10 cellular contexts compared by ENCODE assay signal in genomic region chr7:101232141-101232821, GRCh38. TPM values are rescaled to one million over a fixed set of nuclear protein-coding genes. Genes with fewer than 3 reads are reported as not detected.
DNase-seq lines count a peak whose midpoint lies in the region; ATAC-seq and TF ChIP-seq lines count a peak whose summit lies in the region.
"Had no signal": no experiment of that assay in that cellular context is flagged by ENCODE, and none has a peak within 500 bp of the region (broad histone marks: within the 10 kb centered on the region; RNA-seq: fewer than 3 reads in every experiment).

No MANE protein-coding gene starts in this region.

- H3K27me3 Mint-ChIP-seq in activated naive CD8-positive, alpha-beta T cell treated with anti-CD3 and anti-CD28 coated beads, Interleukin-2, amount 50 U/mL, for 24 hours: no peaks in the 10 kb centered on the region
- no peaks in the 10 kb centered on the region for H3K27me3 Mint-ChIP-seq in activated naive CD8-positive, alpha-beta T cell treated with anti-CD3 and anti-CD28 coated beads for 36 hours
- no peaks in the 10 kb centered on the region for H3K27me3 Mint-ChIP-seq in chondrocyte (ENCODE audit: low read depth)
- H3K27me3 Mint-ChIP-seq in CD4-positive, alpha-beta T cell: no peaks in the 10 kb centered on the region

- no peaks in the 10 kb centered on the region for H3K4me1 Mint-ChIP-seq in activated naive CD8-positive, alpha-beta T cell treated with anti-CD3 and anti-CD28 coated beads, Interleukin-2, amount 50 U/mL, for 24 hours
- no peaks in the 10 kb centered on the region for H3K4me1 Mint-ChIP-seq in activated naive CD8-positive, alpha-beta T cell treated with anti-CD3 and anti-CD28 coated beads for 36 hours
- H3K4me1 Mint-ChIP-seq in chondrocyte (ENCODE audit: low read depth): peaks cover 5% of the 10 kb centered on the region
- peaks cover 5% of the 10 kb centered on the region for H3K4me1 Mint-ChIP-seq in CD4-positive, alpha-beta T cell (ENCODE audit: low read depth)

- H3K9me3 ChIP-seq in right lobe of liver (no peaks in the 10 kb centered on the region), vagina (no peaks in the 10 kb centered on the region), MG63 (no peaks in the 10 kb centered on the region)
- H3K9me3 ChIP-seq in CD4-positive, alpha-beta T cell (ENCODE audit: control insufficient read depth, low read length): no peaks in the 10 kb centered on the region

- no peak overlapping the region for H3K27ac Mint-ChIP-seq in activated naive CD8-positive, alpha-beta T cell treated with anti-CD3 and anti-CD28 coated beads, Interleukin-2, amount 50 U/mL, for 24 hours
- H3K27ac Mint-ChIP-seq in activated naive CD8-positive, alpha-beta T cell treated with anti-CD3 and anti-CD28 coated beads for 36 hours: no peak overlapping the region
- H3K27ac Mint-ChIP-seq in chondrocyte (ENCODE audit: unreplicated experiment): peak overlapping the region; percentile 75
- H3K27ac Mint-ChIP-seq in CD4-positive, alpha-beta T cell: no peak overlapping the region

- POLR2A ChIA-PET in CD4-positive, alpha-beta T cell (lab: Charles Lee): no interaction called here

- H3K4me1 ChIP-seq in right lobe of liver (peaks cover 0 to 36% (median 14%) of the 10 kb centered on the region in 4 donors), vagina (peaks cover 27% of the 10 kb centered on the region)

- intact Hi-C loops in right lobe of liver (cut with DNase I): no loop called here
- intact Hi-C loops in vagina (cut with DNase I): no loop called here
- intact Hi-C loops in CD4-positive, alpha-beta T cell (cut with DNase I, micrococcal nuclease): no loop called here

- CTCF ChIA-PET in CD4-positive, alpha-beta T cell (lab: Charles Lee): no interaction called here

- H3K4me3 ChIP-seq in right lobe of liver: peak overlapping the region; percentile 25 to 50 (median 31)
- peak overlapping the region; percentile 18 to 28 for H3K4me3 ChIP-seq in vagina
- no peak overlapping the region for H3K4me3 ChIP-seq in MG63

- WGBS in right lobe of liver (ENCODE audit: insufficient coverage, low coverage, low lambda C conversion rate, missing lambda C conversion rate): 40% methylated on average over 1 of the region's 51 CpGs

- ATAC-seq in activated naive CD8-positive, alpha-beta T cell treated with anti-CD3 and anti-CD28 coated beads, Interleukin-2, amount 50 U/mL, for 24 hours: peak; percentile 3
- ATAC-seq in right lobe of liver: peak; percentile 56 to 75 (median 65)
- ATAC-seq in CD4-positive, alpha-beta T cell (ENCODE audit: poor library complexity): no peak

- H3K27me3 ChIP-seq in right lobe of liver (no peaks in the 10 kb centered on the region), vagina (no peaks in the 10 kb centered on the region), MG63 (no peaks in the 10 kb centered on the region)
- H3K27me3 ChIP-seq in CD4-positive, alpha-beta T cell (ENCODE audit: control insufficient read depth, insufficient read depth, low read length): no peaks in the 10 kb centered on the region

- no peaks in the 10 kb centered on the region for H3K9me3 Mint-ChIP-seq in activated naive CD8-positive, alpha-beta T cell treated with anti-CD3 and anti-CD28 coated beads, Interleukin-2, amount 50 U/mL, for 24 hours
- H3K9me3 Mint-ChIP-seq in activated naive CD8-positive, alpha-beta T cell treated with anti-CD3 and anti-CD28 coated beads for 36 hours: no peaks in the 10 kb centered on the region
- no peaks in the 10 kb centered on the region for H3K9me3 Mint-ChIP-seq in chondrocyte (ENCODE audit: low read depth)
- no peaks in the 10 kb centered on the region for H3K9me3 Mint-ChIP-seq in CD4-positive, alpha-beta T cell

- TF ChIP-seq POLR2A in right lobe of liver (IDR thresholded peaks at IDR 0.05) (no peak), vagina (IDR thresholded peaks at IDR 0.05) (no peak)

- peaks cover 0 to 6% (median 0%) of the 10 kb centered on the region in 4 donors for H3K36me3 ChIP-seq in right lobe of liver
- H3K36me3 ChIP-seq in vagina: peaks cover 0 to 1% of the 10 kb centered on the region in 2 donors
- no peaks in the 10 kb centered on the region for H3K36me3 ChIP-seq in MG63

- H3K27ac ChIP-seq in right lobe of liver: peak overlapping the region; percentile 58 to 81 (median 81)
- peak overlapping the region; percentile 2 for H3K27ac ChIP-seq in vagina
- H3K27ac ChIP-seq in CD4-positive, alpha-beta T cell (ENCODE audit: low read depth, low read length): no peak overlapping the region

- TF ChIP-seq CTCF in chondrocyte (IDR thresholded peaks at IDR 0.05): no peak
- no peak for TF ChIP-seq CTCF in right lobe of liver (IDR thresholded peaks at IDR 0.05)
- TF ChIP-seq CTCF in vagina (IDR thresholded peaks at IDR 0.05): no peak
- no peak for TF ChIP-seq CTCF in CD4-positive, alpha-beta T cell (IDR thresholded peaks at IDR 0.05)

- H3K36me3 Mint-ChIP-seq in activated naive CD8-positive, alpha-beta T cell treated with anti-CD3 and anti-CD28 coated beads, Interleukin-2, amount 50 U/mL, for 24 hours (ENCODE audit: low read depth): no peaks in the 10 kb centered on the region
- H3K36me3 Mint-ChIP-seq in activated naive CD8-positive, alpha-beta T cell treated with anti-CD3 and anti-CD28 coated beads for 36 hours: no peaks in the 10 kb centered on the region
- H3K36me3 Mint-ChIP-seq in chondrocyte (ENCODE audit: low read depth): peaks cover 5% of the 10 kb centered on the region
- H3K36me3 Mint-ChIP-seq in CD4-positive, alpha-beta T cell (ENCODE audit: low read depth): peaks cover 22% of the 10 kb centered on the region

- no peak for DNase-seq in activated naive CD8-positive, alpha-beta T cell treated with anti-CD3 and anti-CD28 coated beads, Interleukin-2, amount 50 U/mL, for 24 hours
- no peak for DNase-seq in activated naive CD8-positive, alpha-beta T cell treated with anti-CD3 and anti-CD28 coated beads for 36 hours
- no peak for DNase-seq in chondrocyte (ENCODE audit: low spot score)
- DNase-seq in right lobe of liver: peak in 2 of 3 donors; percentile 50 to 73
- no peak for DNase-seq in vagina (ENCODE audit: extremely low spot score in 2 of 2)
- DNase-seq in T-helper 9 cell: no peak
- no peak for DNase-seq in CD4-positive, alpha-beta T cell
- DNase-seq in MG63: no peak

- H3K4me3 Mint-ChIP-seq in activated naive CD8-positive, alpha-beta T cell treated with anti-CD3 and anti-CD28 coated beads, Interleukin-2, amount 50 U/mL, for 24 hours: no peak overlapping the region
- no peak overlapping the region for H3K4me3 Mint-ChIP-seq in activated naive CD8-positive, alpha-beta T cell treated with anti-CD3 and anti-CD28 coated beads for 36 hours
- H3K4me3 Mint-ChIP-seq in chondrocyte (ENCODE audit: unreplicated experiment): no peak overlapping the region
- no peak overlapping the region for H3K4me3 Mint-ChIP-seq in CD4-positive, alpha-beta T cell

RNA-seq across cellular contexts. Expression of gene CLDN15, which starts 5.3 kb away (rescaled TPM):
- 10 to 100 TPM; 12.8 to 13.3 TPM for total RNA-seq in activated naive CD8-positive, alpha-beta T cell treated with anti-CD3 and anti-CD28 coated beads for 36 hours
- total RNA-seq in chondrocyte: 6.6 to 7.7 TPM (median 7.6 TPM) in 3 replicates
- total RNA-seq in right lobe of liver: 10 to 100 TPM in 2 of 6 experiments, 1 to 10 TPM in 4; 5.9 to 10.8 (median 9.2) TPM
- 8.6 TPM for total RNA-seq in vagina
- 10 to 100 TPM; 12.6 to 15.2 TPM for total RNA-seq in CD4-positive, alpha-beta T cell
- 0.54 and 4.1 TPM in 2 replicates for total RNA-seq in MG63 (2014; rRNA removed; shearing (Covaris generic); ENCODE audit: low replicate concordance)

RNA-seq across cellular contexts. Expression of gene FIS1, which starts 12.6 kb away (rescaled TPM):
- 100 to 1,000 TPM; 106 to 109 TPM for total RNA-seq in activated naive CD8-positive, alpha-beta T cell treated with anti-CD3 and anti-CD28 coated beads for 36 hours
- 110 to 133 TPM (median 118 TPM) in 3 replicates for total RNA-seq in chondrocyte
- total RNA-seq in right lobe of liver: 100 to 1,000 TPM; 105 to 228 (median 134) TPM
- total RNA-seq in vagina: 204 TPM
- total RNA-seq in CD4-positive, alpha-beta T cell: 10 to 100 TPM; 81.2 to 82.3 TPM
- 89.9 and 96.4 TPM in 2 replicates for total RNA-seq in MG63 (2014; rRNA removed; shearing (Covaris generic); ENCODE audit: low replicate concordance)

RNA-seq across cellular contexts. Expression of gene ZNHIT1, which starts 14.3 kb away (rescaled TPM):
- 10 to 100 TPM; 37.3 to 38.5 TPM for total RNA-seq in activated naive CD8-positive, alpha-beta T cell treated with anti-CD3 and anti-CD28 coated beads for 36 hours
- total RNA-seq in chondrocyte (57.2 to 65.0 TPM (median 58.1 TPM) in 3 replicates), right lobe of liver (100 to 1,000 TPM in 4 of 6 experiments, 10 to 100 TPM in 2; 68.3 to 159 (median 111) TPM), vagina (55.2 TPM)
- total RNA-seq in CD4-positive, alpha-beta T cell: 10 to 100 TPM; 28.4 to 30.6 TPM
- total RNA-seq in MG63 (2014; rRNA removed; shearing (Covaris generic); ENCODE audit: low replicate concordance): 42.4 and 64.6 TPM in 2 replicates

RNA-seq across cellular contexts. Expression of gene PLOD3, which starts 14.9 kb away (rescaled TPM):
- total RNA-seq in activated naive CD8-positive, alpha-beta T cell treated with anti-CD3 and anti-CD28 coated beads for 36 hours: 10 to 100 TPM; 19.5 to 22.7 TPM
- 129 to 156 TPM (median 149 TPM) in 3 replicates for total RNA-seq in chondrocyte
- 10 to 100 TPM; 41.7 to 57.5 (median 54.3) TPM for total RNA-seq in right lobe of liver
- total RNA-seq in vagina: 41.5 TPM
- total RNA-seq in CD4-positive, alpha-beta T cell: 10 to 100 TPM; 13.8 to 15.9 TPM
- total RNA-seq in MG63 (2014; rRNA removed; shearing (Covaris generic); ENCODE audit: low replicate concordance): 25.6 and 53.1 TPM in 2 replicates

RNA-seq across cellular contexts. Expression of gene MOGAT3, which starts 31.4 kb away (rescaled TPM):
- not detected for total RNA-seq in activated naive CD8-positive, alpha-beta T cell treated with anti-CD3 and anti-CD28 coated beads for 36 hours
- not detected in 3 replicates for total RNA-seq in chondrocyte
- 10 to 100 TPM in 5 of 6 experiments, 1 to 10 TPM in 1; 8.4 to 28.6 (median 15.7) TPM for total RNA-seq in right lobe of liver
- not detected for total RNA-seq in vagina
- total RNA-seq in CD4-positive, alpha-beta T cell: under 1 TPM in 1 of 2 experiments, not detected in 1; 0.11 TPM
- not detected in 2 replicates for total RNA-seq in MG63 (2014; rRNA removed; shearing (Covaris generic); ENCODE audit: low replicate concordance)
- total RNA-seq: fibroblast of villous mesenchyme, LHCN-M2 had no signal

Comparison
In these comparisons a context has a peak if more than half of its experiments do, and no peak if none do; other contexts are left out.
1. DNase-seq: peak in right lobe of liver (2 of 3); none in activated naive CD8-positive, alpha-beta T cell treated with anti-CD3 and anti-CD28 coated beads, Interleukin-2, amount 50 U/mL, for 24 hours (single experiment), activated naive CD8-positive, alpha-beta T cell treated with anti-CD3 and anti-CD28 coated beads for 36 hours (single experiment), chondrocyte (single experiment), vagina (0 of 2), T-helper 9 cell (single experiment), CD4-positive, alpha-beta T cell (0 of 10) and MG63 (single experiment).